Comparison of ENCODE assay signal across 8 cellular contexts in genomic region chr1:205285391-205286101, GRCh38. TPM values are rescaled to one million over a fixed set of nuclear protein-coding genes. Genes with fewer than 3 reads are reported as not detected.
DNase-seq lines count a peak whose midpoint lies in the region; TF ChIP-seq lines count a peak whose summit lies in the region.

No MANE protein-coding gene starts in this region.

- TF ChIP-seq CTCF in HFFc6 (IDR thresholded peaks at IDR 0.05), result no peak
- TF ChIP-seq CTCF in RWPE1 (conservative IDR thresholded peaks at IDR 0.05; ENCODE audit: low read depth), result no peak
- no peak for TF ChIP-seq CTCF in tibial nerve (IDR thresholded peaks at IDR 0.05)

- peaks cover 60 to 85% (median 75%) of the 10 kb centered on the region in 4 donors for H3K4me1 Mint-ChIP-seq in CD4-positive, alpha-beta memory T cell
- peaks cover 65% of the 10 kb centered on the region for H3K4me1 Mint-ChIP-seq in HFFc6 (ENCODE audit: low read depth)

- intact Hi-C loops in CD4-positive, alpha-beta memory T cell (cut with micrococcal nuclease), result loop anchor here (1.0 to 2.0 kb wide), 4 partner anchors 28 to 75 kb away; partner anchors contain the start of genes DSTYK and NUAK2

- TF ChIP-seq EP300 in tibial nerve (IDR thresholded peaks at IDR 0.05), result no peak

- H3K9me3 ChIP-seq in CD4-positive, alpha-beta memory T cell (ENCODE audit: control insufficient read depth in 1 of 2, low read length in 2 of 2), result no peaks in the 10 kb centered on the region
- H3K9me3 ChIP-seq in adipocyte (ENCODE audit: control insufficient read depth, low read length) (no peaks in the 10 kb centered on the region), mesodermal cell (ENCODE audit: control insufficient read depth, low read length) (no peaks in the 10 kb centered on the region), tibial nerve (no peaks in the 10 kb centered on the region)

- peak overlapping the region; percentile 86 to 98 (median 95) for H3K27ac Mint-ChIP-seq in CD4-positive, alpha-beta memory T cell
- peak overlapping the region; percentile 95 for H3K27ac Mint-ChIP-seq in HFFc6

- peak overlapping the region; percentile 62 for H3K27ac ChIP-seq in CD4-positive, alpha-beta memory T cell (ENCODE audit: low read depth, low read length)
- peak overlapping the region; percentile 97 for H3K27ac ChIP-seq in RWPE1
- peak overlapping the region; percentile 93 for H3K27ac ChIP-seq in mesodermal cell (ENCODE audit: low read depth, low read length, severe bottlenecking)
- H3K27ac ChIP-seq in tibial nerve, result peak overlapping the region in 3 of 4 donors; percentile 65 to 82 (median 69)

- peak; percentile 69 to 77 (median 72) for DNase-seq in CD4-positive, alpha-beta memory T cell
- DNase-seq in HFFc6, result no peak
- no peak for DNase-seq in RWPE1 (ENCODE audit: low spot score)
- DNase-seq in adipocyte (ENCODE audit: low read depth), result no peak
- DNase-seq in tibial nerve (ENCODE audit: low spot score in 2 of 2), result no peak
- no peak for DNase-seq in NCI-H748 treated with DMSO at 0.1 percent for 48 hours (lab: John Stamatoyannopoulos, UW)
- DNase-seq in EL, result no peak

- POLR2A ChIA-PET in CD4-positive, alpha-beta memory T cell (lab: Charles Lee; ENCODE audit: partially characterized antibody), result interaction anchor here (0.6 to 23.5 kb wide), 13 partner anchors 12 to 1975 kb away, joined by 3 to 1030 read pairs (median 3); partner anchors contain the start of genes FAM72A, MDM4, NUAK2 and NUCKS1
- POLR2A ChIA-PET in RWPE1 (lab: Yijun Ruan, JAX; ENCODE audit: low non-redundant PET), result interaction anchor here (0.6 kb wide), 1 partner anchor 11 kb away, joined by 3 read pairs; no protein-coding TSS in a partner anchor

- peak overlapping the region; percentile 59 for H3K9ac ChIP-seq in adipocyte (ENCODE audit: low read length)

- H3K27me3 ChIP-seq in CD4-positive, alpha-beta memory T cell (ENCODE audit: insufficient read depth, low read length), result no peaks in the 10 kb centered on the region
- H3K27me3 ChIP-seq in adipocyte (replicated peaks; ENCODE audit: control insufficient read depth, insufficient read depth, low read length) (no peaks in the 10 kb centered on the region), tibial nerve (no peaks in the 10 kb centered on the region)

- H3K36me3 ChIP-seq in CD4-positive, alpha-beta memory T cell (ENCODE audit: insufficient read depth, low read length), result no peaks in the 10 kb centered on the region
- H3K36me3 ChIP-seq in adipocyte (ENCODE audit: control insufficient read depth, insufficient read depth, low read length, severe bottlenecking), result no peaks in the 10 kb centered on the region
- no peaks in the 10 kb centered on the region for H3K36me3 ChIP-seq in mesodermal cell (ENCODE audit: control insufficient read depth, insufficient read depth, low read length)
- no peaks in the 10 kb centered on the region for H3K36me3 ChIP-seq in tibial nerve

- no peak for TF ChIP-seq POLR2A in tibial nerve (IDR thresholded peaks at IDR 0.05)

- H3K4me3 ChIP-seq in CD4-positive, alpha-beta memory T cell (ENCODE audit: low read length in 2 of 2), result peak overlapping the region; percentile 56 to 71
- H3K4me3 ChIP-seq in adipocyte (ENCODE audit: low read length) (no peak overlapping the region), mesodermal cell (ENCODE audit: extremely low read depth, insufficient read depth, low read length, poor library complexity, severe bottlenecking) (no peak overlapping the region), tibial nerve (peak overlapping the region in 1 of 4 donors; percentile 12)

- 55 to 57% methylated on average over 8 to 9 of the region's 12 CpGs for WGBS in mesodermal cell (ENCODE audit: insufficient coverage in 2 of 2), 2 experiments
- WGBS in tibial nerve, 2 donors, result 39 to 46% methylated on average over 12 of the region's 12 CpGs

- no peaks in the 10 kb centered on the region for H3K27me3 Mint-ChIP-seq in CD4-positive, alpha-beta memory T cell
- no peaks in the 10 kb centered on the region; the same call in 1 of the 2 replicates for H3K27me3 Mint-ChIP-seq in HFFc6 (ENCODE audit: insufficient read depth)

- peaks cover 84% of the 10 kb centered on the region for H3K4me1 ChIP-seq in CD4-positive, alpha-beta memory T cell (ENCODE audit: insufficient read depth, low read length)
- H3K4me1 ChIP-seq in adipocyte (ENCODE audit: control insufficient read depth, insufficient read depth, low read length), result peaks cover 20% of the 10 kb centered on the region
- H3K4me1 ChIP-seq in mesodermal cell (ENCODE audit: control insufficient read depth, insufficient read depth, low read length, poor library complexity, severe bottlenecking), result peaks cover 57% of the 10 kb centered on the region
- peaks cover 0 to 44% (median 30%) of the 10 kb centered on the region in 4 donors for H3K4me1 ChIP-seq in tibial nerve

- peaks cover 0 to 6% (median 0%) of the 10 kb centered on the region in 8 donors for H3K9me3 Mint-ChIP-seq in CD4-positive, alpha-beta memory T cell
- no peaks in the 10 kb centered on the region for H3K9me3 Mint-ChIP-seq in HFFc6

- CTCF ChIA-PET in CD4-positive, alpha-beta memory T cell (lab: Charles Lee; ENCODE audit: partially characterized antibody), result interaction anchor here (0.7 to 24.1 kb wide), 7 partner anchors 9 to 56 kb away, joined by 3 to 1429 read pairs (median 11); partner anchors contain the start of gene NUAK2
- CTCF ChIA-PET in RWPE1 (lab: Yijun Ruan, JAX), result interaction anchor here (0.6 to 3.1 kb wide), 5 partner anchors 10 to 39 kb away, joined by 3 to 29 read pairs (median 6); no protein-coding TSS in a partner anchor

- H3K36me3 Mint-ChIP-seq in CD4-positive, alpha-beta memory T cell, result peaks cover 0 to 7% of the 10 kb centered on the region in 2 donors
- H3K36me3 Mint-ChIP-seq in HFFc6 (ENCODE audit: low read depth), result no peaks in the 10 kb centered on the region

- H3K4me3 Mint-ChIP-seq in CD4-positive, alpha-beta memory T cell, result peak overlapping the region; percentile 74 to 89 (median 84)
- peak overlapping the region; percentile 46 for H3K4me3 Mint-ChIP-seq in HFFc6

RNA-seq across cellular contexts. Expression of gene NUAK2, which starts 36.0 kb away (rescaled TPM):
- total RNA-seq in CD4-positive, alpha-beta memory T cell, result 10 to 100 TPM; 32.5 to 32.8 TPM
- 10 to 100 TPM in 1 of 2 donors, 1 to 10 TPM in 1; 8.5 to 35.7 TPM for polyA plus RNA-seq in CD4-positive, alpha-beta memory T cell
- 1 to 10 TPM; 6.3 to 8.2 (median 7.3) TPM for total RNA-seq in HFFc6 (2021; fragmentation: NEBNext Ultra II Directional; extraction: Animal tissue kit (Norgen Biotek cat#: 25700))
- polyA plus RNA-seq in mesodermal cell (2013, experiment 1 of 2), result 10.4 TPM
- polyA plus RNA-seq in mesodermal cell (2013, experiment 2 of 2), result 8.3 TPM
- total RNA-seq in tibial nerve, result 1 to 10 TPM in 3 of 4 donors, under 1 TPM in 1; 0.60 to 5.3 (median 2.7) TPM

RNA-seq across cellular contexts. Expression of gene TMCC2, which starts 57.8 kb away (rescaled TPM):
- 1 to 10 TPM in 1 of 2 experiments, under 1 TPM in 1; 0.90 to 1.2 TPM for total RNA-seq in CD4-positive, alpha-beta memory T cell
- under 1 TPM; 0.27 to 0.62 TPM for polyA plus RNA-seq in CD4-positive, alpha-beta memory T cell
- 1 to 10 TPM; 3.4 to 4.2 (median 3.9) TPM for total RNA-seq in HFFc6 (2021; fragmentation: NEBNext Ultra II Directional; extraction: Animal tissue kit (Norgen Biotek cat#: 25700))
- polyA plus RNA-seq in mesodermal cell (2013, experiment 1 of 2), result 4.9 TPM
- 3.9 TPM for polyA plus RNA-seq in mesodermal cell (2013, experiment 2 of 2)
- total RNA-seq in tibial nerve, result 1 to 10 TPM; 2.4 to 4.8 (median 2.7) TPM

Comparison
In these comparisons a context has a peak if more than half of its experiments do, and no peak if none do; other contexts are left out.
1. DNase-seq: peak in CD4-positive, alpha-beta memory T cell (5 of 5); none in HFFc6 (single experiment), RWPE1 (single experiment), adipocyte (single experiment), tibial nerve (0 of 2), NCI-H748 treated with DMSO at 0.1 percent for 48 hours (single experiment) and EL (single experiment).
2. H3K4me3 ChIP-seq: peak in CD4-positive, alpha-beta memory T cell (2 of 2); none in adipocyte (single experiment) and mesodermal cell (single experiment).
3. Peak in every context shown above with its lines, with median percentiles within 50 percentile points of each other: H3K27ac ChIP-seq.